In genomic region chr19:13169769-13170168, GRCh38 we compare ENCODE assay signal across 9 cellular contexts. TPM values are rescaled to one million over a fixed set of nuclear protein-coding genes. Genes with fewer than 3 reads are reported as not detected.
DNase-seq lines count a peak whose midpoint lies in the region; ATAC-seq, FAIRE-seq and TF ChIP-seq lines count a peak whose summit lies in the region.
"Had no signal": no experiment of that assay in that cellular context is flagged by ENCODE, and none has a peak within 500 bp of the region (broad histone marks: within the 10 kb centered on the region; RNA-seq: fewer than 3 reads in every experiment).

No MANE protein-coding gene starts in this region.

- H2BK15ac ChIP-seq in H1 (ENCODE audit: low read length): peak overlapping the region; percentile 90; the same call in 1 of the 2 replicates

- no peaks in the 10 kb centered on the region for H3K9me2 ChIP-seq in OCI-LY7 (ENCODE audit: insufficient read depth, low read length)

- no peak for TF ChIP-seq POLR2A in H1 (IDR thresholded peaks at IDR 0.05; ENCODE audit: control extremely low read depth in 1 of 2, low read depth in 2 of 2, low read length in 2 of 2)

- TF ChIP-seq RAD21 in H1 (IDR thresholded peaks at IDR 0.05 in 1 of 2, conservative IDR thresholded peaks at IDR 0.05 in 1 of 2; ENCODE audit: low read depth in 2 of 2, low read length in 2 of 2): no peak

- intact Hi-C loops in OCI-LY7 (cut with micrococcal nuclease; ENCODE audit: unreplicated experiment): loop anchor here (10.0 kb wide), 1 partner anchor 665 kb away; no protein-coding TSS in a partner anchor

- peak overlapping the region; percentile 74; the same call in 1 of the 2 replicates for H3K4me2 ChIP-seq in OCI-LY7 (ENCODE audit: low read length)
- H3K4me2 ChIP-seq in H1 (ENCODE audit: insufficient read depth in 1 of 2, low read depth in 2 of 2, low read length in 2 of 2): no peak overlapping the region
- H3K4me2 ChIP-seq: neural progenitor cell had no signal

- H3K23me2 ChIP-seq in H1 (ENCODE audit: low read depth, low read length): peaks cover 3% of the 10 kb centered on the region; the same call in 1 of the 2 replicates

- FAIRE-seq in H1 (lab: Jason Lieb, UNC): no peak

- no peak overlapping the region for H3K23ac ChIP-seq in H1 (ENCODE audit: insufficient read length)

- H3K36me3 Mint-ChIP-seq in progenitor cell of endocrine pancreas (ENCODE audit: insufficient read depth): no peaks in the 10 kb centered on the region
- H3K36me3 Mint-ChIP-seq: neural progenitor cell had no signal

- peak overlapping the region; percentile 91 for H4K91ac ChIP-seq in H1 (replicated peaks; ENCODE audit: insufficient read length, low read length)

- TF ChIP-seq CTCF in OCI-LY7 (conservative IDR thresholded peaks at IDR 0.05; ENCODE audit: low read length) (no peak), H1 (IDR thresholded peaks at IDR 0.05; ENCODE audit: control extremely low read depth in 1 of 3, insufficient read depth in 1 of 3, low read depth in 1 of 3, low read length in 3 of 3) (no peak), progenitor cell of endocrine pancreas (IDR thresholded peaks at IDR 0.05; ENCODE audit: unreplicated experiment) (no peak), GM20000 (IDR thresholded peaks at IDR 0.05; ENCODE audit: extremely low read depth, missing control alignments) (no peak)

- H3K14ac ChIP-seq in H1 (ENCODE audit: insufficient read length): no peak overlapping the region

- DNase-seq in EL (peak; percentile 84), OCI-LY7 (ENCODE audit: low spot score) (no peak), H1 (ENCODE audit: low read depth in 1 of 2, low spot score in 2 of 2) (no peak), progenitor cell of endocrine pancreas (ENCODE audit: low spot score, unreplicated experiment) (no peak), GM20000 (ENCODE audit: low spot score) (no peak)
- no peak for DNase-seq in stimulated activated CD4-positive, alpha-beta T cell treated with anti-CD3 and anti-CD28 coated beads, Interleukin-2, amount 100 ng/mL, for 24 hours

- peak overlapping the region; percentile 89; the same call in 1 of the 2 replicates for H2AK5ac ChIP-seq in H1 (ENCODE audit: low read depth, low read length)

- no peak overlapping the region for H4K8ac ChIP-seq in H1 (ENCODE audit: extremely low read depth, insufficient read depth, low read length)

- H3K56ac ChIP-seq in H1 (replicated peaks; ENCODE audit: insufficient read length, low read depth, low read length): no peak overlapping the region

- no peaks in the 10 kb centered on the region for H4K20me1 ChIP-seq in OCI-LY7 (ENCODE audit: insufficient read depth, low read length)
- H4K20me1 ChIP-seq in H1 (replicated peaks in 1 of 2; ENCODE audit: control insufficient read depth in 1 of 2, insufficient read depth in 2 of 2, low read length in 2 of 2): no peaks in the 10 kb centered on the region

- peak overlapping the region; percentile 49; the same call in 1 of the 2 replicates for H2BK5ac ChIP-seq in H1 (ENCODE audit: low read depth, low read length)

- no peaks in the 10 kb centered on the region for H3K27me3 ChIP-seq in H1 (replicated peaks in 1 of 4; ENCODE audit: control insufficient read depth in 3 of 4, extremely low read depth in 1 of 4, insufficient read depth in 3 of 4, low read length in 3 of 4)
- H3K27me3 ChIP-seq: neural progenitor cell had no signal

- no peak overlapping the region for H3K4me3 Mint-ChIP-seq in progenitor cell of endocrine pancreas (ENCODE audit: low read depth)
- H3K4me3 Mint-ChIP-seq: neural progenitor cell had no signal

- no peak overlapping the region for H2BK120ac ChIP-seq in H1 (replicated peaks; ENCODE audit: low read depth, low read length)

- no peak for TF ChIP-seq EP300 in H1 (IDR thresholded peaks at IDR 0.05; ENCODE audit: borderline replicate concordance in 1 of 2, low read depth in 2 of 2, low read length in 2 of 2)

- H3K4me3 ChIP-seq in OCI-LY7 (ENCODE audit: low read depth, low read length, poor library complexity, severe bottlenecking): no peak overlapping the region
- H3K4me3 ChIP-seq in H1 (ENCODE audit: extremely low read depth in 1 of 4, insufficient read depth in 2 of 4, low read depth in 3 of 4, low read length in 4 of 4): no peak overlapping the region
- H3K4me3 ChIP-seq: neural progenitor cell had no signal

- H3K27me3 Mint-ChIP-seq in progenitor cell of endocrine pancreas: no peaks in the 10 kb centered on the region

- WGBS in H1 (ENCODE audit: extremely low coverage in 1 of 2, insufficient coverage in 1 of 2, insufficient read length in 1 of 2, insufficient replicate concordance in 2 of 2, low coverage in 1 of 2, low lambda C conversion rate in 2 of 2, missing lambda C conversion rate in 1 of 2), 2 experiments: 93% methylated on average over 5 of the region's 5 CpGs; no CpG with 5 or more reads in 1 of the 2 experiments

- no peak overlapping the region for H3K9ac ChIP-seq in H1 (replicated peaks in 1 of 4; ENCODE audit: extremely low read depth in 1 of 4, low read depth in 3 of 4, low read length in 3 of 4)
- H3K9ac ChIP-seq: neural progenitor cell had no signal

- H3K36me3 ChIP-seq in OCI-LY7 (ENCODE audit: insufficient read depth, low read length): no peaks in the 10 kb centered on the region
- no peaks in the 10 kb centered on the region for H3K36me3 ChIP-seq in H1 (ENCODE audit: control insufficient read depth in 2 of 4, insufficient read depth in 4 of 4, low read length in 3 of 4)
- H3K36me3 ChIP-seq: neural progenitor cell had no signal

- H3K79me1 ChIP-seq in H1 (ENCODE audit: low read depth, low read length): no peaks in the 10 kb centered on the region; the same call in 1 of the 2 replicates

- no peak overlapping the region for H2BK20ac ChIP-seq in H1 (ENCODE audit: low read length)

- H3K4me1 Mint-ChIP-seq in progenitor cell of endocrine pancreas (ENCODE audit: low read depth): peaks cover 25% of the 10 kb centered on the region

- peak overlapping the region; percentile 94 for H3K4ac ChIP-seq in H1 (replicated peaks; ENCODE audit: insufficient read length, low read depth, low read length)

- ATAC-seq in GM19023 (IDR thresholded peaks at IDR 0.05; ENCODE audit: unreplicated experiment) (no peak), HG03196 (IDR thresholded peaks at IDR 0.05; ENCODE audit: unreplicated experiment) (no peak)

- H4K5ac ChIP-seq in H1 (ENCODE audit: insufficient read length, low read depth, low read length): peak overlapping the region; percentile 70

- POLR2A ChIA-PET in OCI-LY7 (lab: Charles Lee): interaction anchor here (0.5 to 2.9 kb wide), 6 partner anchors 8 to 18 kb away, joined by 3 to 18 read pairs (median 5); no protein-coding TSS in a partner anchor
- POLR2A ChIA-PET in H1 (lab: Charles Lee; ENCODE audit: partially characterized antibody): interaction anchor here (1.0 to 12.0 kb wide), 5 partner anchors 9 to 65 kb away, joined by 3 to 530 read pairs (median 8); partner anchors contain the start of genes IER2 and STX10

- peaks cover 78% of the 10 kb centered on the region for H3K4me1 ChIP-seq in OCI-LY7 (ENCODE audit: insufficient read depth, low read length, poor library complexity, severe bottlenecking)
- H3K4me1 ChIP-seq in H1 (replicated peaks in 1 of 4; ENCODE audit: control insufficient read depth in 3 of 4, insufficient read depth in 4 of 4, low read length in 3 of 4): peaks cover 9 to 21% (median 14%) of the 10 kb centered on the region in 4 experiments

- H2AFZ ChIP-seq in OCI-LY7 (ENCODE audit: low read length): no peak overlapping the region
- H2AFZ ChIP-seq in H1 (ENCODE audit: low read length): no peak overlapping the region
- H2AFZ ChIP-seq: neural progenitor cell had no signal

- H3K27ac Mint-ChIP-seq in progenitor cell of endocrine pancreas: peak overlapping the region; percentile 74
- H3K27ac Mint-ChIP-seq: neural progenitor cell had no signal

- H3K18ac ChIP-seq in H1 (ENCODE audit: extremely low read depth, low read length): no peak overlapping the region

- H3K9me3 Mint-ChIP-seq in progenitor cell of endocrine pancreas (ENCODE audit: low read depth): no peaks in the 10 kb centered on the region
- H3K9me3 Mint-ChIP-seq: neural progenitor cell had no signal

- CTCF ChIA-PET in OCI-LY7 (lab: Charles Lee; ENCODE audit: unreplicated experiment): no interaction called here
- CTCF ChIA-PET in H1 (lab: Charles Lee; ENCODE audit: partially characterized antibody): interaction anchor here (0.9 to 4.7 kb wide), 6 partner anchors 12 to 258 kb away, joined by 3 to 41 read pairs (median 8); no protein-coding TSS in a partner anchor

- H3K27ac ChIP-seq in OCI-LY7 (ENCODE audit: low read depth, low read length, poor library complexity, severe bottlenecking) (peak overlapping the region; percentile 95), H1 (ENCODE audit: low read depth, low read length) (no peak overlapping the region)
- H3K27ac ChIP-seq: neural progenitor cell had no signal

- no TSS peak for BruUV-seq in OCI-LY7 (replicated peaks; lab: Mats Ljungman, UMichigan)

- H3K9me3 ChIP-seq in OCI-LY7 (ENCODE audit: low read length): no peaks in the 10 kb centered on the region
- H3K9me3 ChIP-seq in H1 (ENCODE audit: insufficient read depth in 2 of 2, low read depth in 1 of 2, low read length in 1 of 2): no peaks in the 10 kb centered on the region

- H3K79me2 ChIP-seq in OCI-LY7 (ENCODE audit: insufficient read depth, low read depth, low read length) (peaks cover 6% of the 10 kb centered on the region; the same call in 1 of the 2 replicates), H1 (ENCODE audit: control insufficient read depth in 1 of 2, insufficient read depth in 2 of 2, low read length in 2 of 2) (no peaks in the 10 kb centered on the region)

- H2BK12ac ChIP-seq in H1 (ENCODE audit: low read depth, low read length): peak overlapping the region; percentile 94; the same call in 1 of the 2 replicates

RNA-seq across cellular contexts. Expression of gene IER2, which starts 19.6 kb away (rescaled TPM):
- 61.6 and 64.3 TPM in 2 replicates for total RNA-seq in OCI-LY7 (2014; rRNA removed; shearing (Covaris generic))
- total RNA-seq in OCI-LY7 (2022) (79.5 and 89.0 TPM in 2 replicates), progenitor cell of endocrine pancreas (88.4 and 93.4 TPM in 2 replicates)
- total RNA-seq in H1 (2021; fragmentation: NEBNext Ultra II Directional; extraction: Animal tissue kit (Norgen Biotek cat#: 25700)): 137 and 138 TPM in 2 replicates
- polyA plus RNA-seq in H1 (2011; rRNA removed): 84.5 and 151 TPM in 2 replicates
- 66.0 TPM for polyA plus RNA-seq in H1 (2011; cell fraction: cytosol; rRNA removed)
- 110 TPM for polyA plus RNA-seq in H1 (2011; cell fraction: nucleus; rRNA removed)
- 106 to 120 TPM (median 111 TPM) in 4 replicates for polyA plus RNA-seq in H1 (2012, experiment 1 of 2)
- 92.0 TPM for polyA plus RNA-seq in H1 (2012, experiment 2 of 2)
- 105 TPM for polyA plus RNA-seq in H1 (2013, experiment 1 of 2)
- polyA plus RNA-seq in H1 (2013, experiment 2 of 2): 105 TPM
- 6.0 and 9.9 TPM in 2 replicates for polyA minus RNA-seq in H1 (2011; rRNA and poly(A)+ RNA removed)
- 33.4 TPM for polyA minus RNA-seq in H1 (2011; cell fraction: cytosol; rRNA and poly(A)+ RNA removed)
- polyA minus RNA-seq in H1 (2011; cell fraction: nucleus; rRNA and poly(A)+ RNA removed): 81.9 TPM

RNA-seq across cellular contexts. Expression of gene STX10, which starts 19.6 kb away (rescaled TPM):
- 67.8 and 91.7 TPM in 2 replicates for total RNA-seq in OCI-LY7 (2014; rRNA removed; shearing (Covaris generic))
- total RNA-seq in OCI-LY7 (2022) (41.6 and 45.4 TPM in 2 replicates), progenitor cell of endocrine pancreas (49.2 and 55.9 TPM in 2 replicates)
- total RNA-seq in H1 (2021; fragmentation: NEBNext Ultra II Directional; extraction: Animal tissue kit (Norgen Biotek cat#: 25700)): 50.8 and 53.0 TPM in 2 replicates
- 80.1 and 86.8 TPM in 2 replicates for polyA plus RNA-seq in H1 (2011; rRNA removed)
- polyA plus RNA-seq in H1 (2011; cell fraction: cytosol; rRNA removed): 88.9 TPM
- 146 TPM for polyA plus RNA-seq in H1 (2011; cell fraction: nucleus; rRNA removed)
- polyA plus RNA-seq in H1 (2012, experiment 1 of 2): 58.8 to 94.1 TPM (median 80.2 TPM) in 4 replicates
- 81.1 TPM for polyA plus RNA-seq in H1 (2012, experiment 2 of 2)
- 48.9 TPM for polyA plus RNA-seq in H1 (2013, experiment 1 of 2)
- 49.5 TPM for polyA plus RNA-seq in H1 (2013, experiment 2 of 2)
- polyA minus RNA-seq in H1 (2011; rRNA and poly(A)+ RNA removed): 44.8 and 47.0 TPM in 2 replicates
- 40.2 TPM for polyA minus RNA-seq in H1 (2011; cell fraction: cytosol; rRNA and poly(A)+ RNA removed)
- 36.6 TPM for polyA minus RNA-seq in H1 (2011; cell fraction: nucleus; rRNA and poly(A)+ RNA removed)

RNA-seq across cellular contexts. Expression of gene NACC1, which starts 51.7 kb away (rescaled TPM):
- 46.5 and 56.3 TPM in 2 replicates for total RNA-seq in OCI-LY7 (2014; rRNA removed; shearing (Covaris generic))
- total RNA-seq in OCI-LY7 (2022) (40.4 and 52.9 TPM in 2 replicates), progenitor cell of endocrine pancreas (92.3 and 103 TPM in 2 replicates)
- 226 and 234 TPM in 2 replicates for total RNA-seq in H1 (2021; fragmentation: NEBNext Ultra II Directional; extraction: Animal tissue kit (Norgen Biotek cat#: 25700))
- 301 and 541 TPM in 2 replicates for polyA plus RNA-seq in H1 (2011; rRNA removed)
- polyA plus RNA-seq in H1 (2011; cell fraction: cytosol; rRNA removed): 204 TPM
- 367 TPM for polyA plus RNA-seq in H1 (2011; cell fraction: nucleus; rRNA removed)
- 72.2 to 138 TPM (median 120 TPM) in 4 replicates for polyA plus RNA-seq in H1 (2012, experiment 1 of 2)
- polyA plus RNA-seq in H1 (2012, experiment 2 of 2): 144 TPM
- polyA plus RNA-seq in H1 (2013, experiment 1 of 2): 169 TPM
- polyA plus RNA-seq in H1 (2013, experiment 2 of 2): 186 TPM
- 150 and 197 TPM in 2 replicates for polyA minus RNA-seq in H1 (2011; rRNA and poly(A)+ RNA removed)
- polyA minus RNA-seq in H1 (2011; cell fraction: cytosol; rRNA and poly(A)+ RNA removed): 187 TPM
- polyA minus RNA-seq in H1 (2011; cell fraction: nucleus; rRNA and poly(A)+ RNA removed): 126 TPM

RNA-seq across cellular contexts. Expression of gene TRMT1, which starts 53.2 kb away (rescaled TPM):
- 39.2 and 56.8 TPM in 2 replicates for total RNA-seq in OCI-LY7 (2014; rRNA removed; shearing (Covaris generic))
- total RNA-seq in OCI-LY7 (2022) (38.2 and 50.4 TPM in 2 replicates), progenitor cell of endocrine pancreas (51.5 and 52.4 TPM in 2 replicates)
- 96.6 and 99.3 TPM in 2 replicates for total RNA-seq in H1 (2021; fragmentation: NEBNext Ultra II Directional; extraction: Animal tissue kit (Norgen Biotek cat#: 25700))
- polyA plus RNA-seq in H1 (2011; rRNA removed): 77.4 and 118 TPM in 2 replicates
- 94.9 TPM for polyA plus RNA-seq in H1 (2011; cell fraction: cytosol; rRNA removed)
- polyA plus RNA-seq in H1 (2011; cell fraction: nucleus; rRNA removed): 298 TPM
- polyA plus RNA-seq in H1 (2012, experiment 1 of 2): 66.0 to 95.2 TPM (median 84.7 TPM) in 4 replicates
- 75.5 TPM for polyA plus RNA-seq in H1 (2012, experiment 2 of 2)
- 69.1 TPM for polyA plus RNA-seq in H1 (2013, experiment 1 of 2)
- 65.4 TPM for polyA plus RNA-seq in H1 (2013, experiment 2 of 2)
- 38.6 and 46.1 TPM in 2 replicates for polyA minus RNA-seq in H1 (2011; rRNA and poly(A)+ RNA removed)
- 52.8 TPM for polyA minus RNA-seq in H1 (2011; cell fraction: cytosol; rRNA and poly(A)+ RNA removed)
- polyA minus RNA-seq in H1 (2011; cell fraction: nucleus; rRNA and poly(A)+ RNA removed): 64.4 TPM
